8 cellular contexts compared by ENCODE assay signal in genomic region chr11:129117595-129118350, GRCh38.
DNase-seq lines count a peak whose midpoint lies in the region; ATAC-seq and TF ChIP-seq lines count a peak whose summit lies in the region.

No MANE protein-coding gene starts in this region.

- POLR2A ChIA-PET in activated CD4-positive, alpha-beta T cell treated with anti-CD3 and anti-CD28 coated beads for 36 hours (lab: Charles Lee) = interaction anchor here (0.7 kb wide), 1 partner anchor 1526 kb away, joined by 3 read pairs; no protein-coding TSS in a partner anchor

- H3K4me1 Mint-ChIP-seq in activated CD4-positive, alpha-beta T cell treated with anti-CD3 and anti-CD28 coated beads for 36 hours = peaks cover 11% of the 10 kb centered on the region
- no peaks in the 10 kb centered on the region for H3K4me1 Mint-ChIP-seq in natural killer cell

- no peaks in the 10 kb centered on the region for H3K27me3 Mint-ChIP-seq in activated CD4-positive, alpha-beta T cell treated with anti-CD3 and anti-CD28 coated beads for 36 hours
- no peaks in the 10 kb centered on the region for H3K27me3 Mint-ChIP-seq in natural killer cell (ENCODE audit: low read depth in 2 of 2)

- intact Hi-C loops in activated CD4-positive, alpha-beta T cell treated with anti-CD3 and anti-CD28 coated beads for 36 hours (cut with DNase I, micrococcal nuclease) = loop anchor here (1.0 to 5.0 kb wide), 8 partner anchors 129 to 634 kb away; no protein-coding TSS in a partner anchor
- intact Hi-C loops in natural killer cell (cut with micrococcal nuclease) (loop anchor here (1.0 to 5.0 kb wide), 3 partner anchors 215 to 634 kb away; no protein-coding TSS in a partner anchor), vagina (cut with DNase I) (no loop called here)

- H3K27me3 ChIP-seq in GM06990 (replicated peaks; ENCODE audit: control insufficient read depth, insufficient read depth, low read length) (no peaks in the 10 kb centered on the region), vagina (no peaks in the 10 kb centered on the region)

- H3K27ac Mint-ChIP-seq in activated CD4-positive, alpha-beta T cell treated with anti-CD3 and anti-CD28 coated beads for 36 hours = no peak overlapping the region
- H3K27ac Mint-ChIP-seq in natural killer cell = no peak overlapping the region

- no peaks in the 10 kb centered on the region for H3K9me3 ChIP-seq in vagina

- H3K4me3 ChIP-seq in GM06990 (replicated peaks; ENCODE audit: low read depth, low read length) = no peak overlapping the region
- no peak overlapping the region for H3K4me3 ChIP-seq in epithelial cell of proximal tubule (ENCODE audit: low read depth, low read length)
- H3K4me3 ChIP-seq in vagina = no peak overlapping the region

- H3K27ac ChIP-seq in 22Rv1 (no peak overlapping the region), vagina (no peak overlapping the region)

- no peaks in the 10 kb centered on the region for H3K36me3 Mint-ChIP-seq in activated CD4-positive, alpha-beta T cell treated with anti-CD3 and anti-CD28 coated beads for 36 hours (ENCODE audit: low read depth)
- H3K36me3 Mint-ChIP-seq in natural killer cell = no peaks in the 10 kb centered on the region

- ATAC-seq in HG02870 (IDR thresholded peaks at IDR 0.05; ENCODE audit: unreplicated experiment) = peak; percentile 61
- ATAC-seq in activated CD4-positive, alpha-beta T cell treated with anti-CD3 and anti-CD28 coated beads for 36 hours = no peak
- ATAC-seq in natural killer cell = peak; percentile 58 to 75 (median 67)

- no peak overlapping the region for H3K4me3 Mint-ChIP-seq in activated CD4-positive, alpha-beta T cell treated with anti-CD3 and anti-CD28 coated beads for 36 hours
- H3K4me3 Mint-ChIP-seq in natural killer cell = no peak overlapping the region

- CTCF ChIA-PET in activated CD4-positive, alpha-beta T cell treated with anti-CD3 and anti-CD28 coated beads for 36 hours (lab: Charles Lee) = interaction anchor here (0.6 to 2.6 kb wide), 25 partner anchors 9 to 634 kb away, joined by 3 to 50 read pairs (median 3); partner anchors contain the start of gene BARX2

- no peaks in the 10 kb centered on the region for H3K9me3 Mint-ChIP-seq in activated CD4-positive, alpha-beta T cell treated with anti-CD3 and anti-CD28 coated beads for 36 hours (ENCODE audit: low read depth)
- H3K9me3 Mint-ChIP-seq in natural killer cell = no peaks in the 10 kb centered on the region

- DNase-seq in GM06990 (ENCODE audit: extremely low read depth, insufficient read length) (no peak), NCI-H2196 treated with DMSO at 0.1 percent for 48 hours (lab: John Stamatoyannopoulos, UW; ENCODE audit: unreplicated experiment) (peak; percentile 43), epithelial cell of proximal tubule (ENCODE audit: low read depth) (peak; percentile 7), natural killer cell (no peak), vagina (ENCODE audit: extremely low spot score in 2 of 2) (no peak)
- peak; percentile 62 for DNase-seq in activated CD4-positive, alpha-beta T cell treated with anti-CD3 and anti-CD28 coated beads for 36 hours

- H3K36me3 ChIP-seq in GM06990 (ENCODE audit: control insufficient read depth, insufficient read depth, low read length) (no peaks in the 10 kb centered on the region), vagina (no peaks in the 10 kb centered on the region)

- no peaks in the 10 kb centered on the region for H3K4me1 ChIP-seq in vagina

- peak; percentile 93 for TF ChIP-seq CTCF in 22Rv1 (IDR thresholded peaks at IDR 0.05)
- peak; percentile 84 for TF ChIP-seq CTCF in GM06990 (IDR thresholded peaks at IDR 0.05; ENCODE audit: insufficient read depth, low read length, poor library complexity, severe bottlenecking)
- peak; percentile 96 for TF ChIP-seq CTCF in epithelial cell of proximal tubule (conservative IDR thresholded peaks at IDR 0.05; ENCODE audit: low read depth, low read length)
- peak; percentile 84 for TF ChIP-seq CTCF in natural killer cell (IDR thresholded peaks at IDR 0.05)
- peak; percentile 71 to 80 (median 78) for TF ChIP-seq CTCF in vagina (IDR thresholded peaks at IDR 0.05)

- no peak for TF ChIP-seq POLR2A in vagina (IDR thresholded peaks at IDR 0.05)

Comparison
In these comparisons a context has a peak if more than half of its experiments do, and no peak if none do; other contexts are left out.
1. DNase-seq: peak in NCI-H2196 treated with DMSO at 0.1 percent for 48 hours (single experiment), activated CD4-positive, alpha-beta T cell treated with anti-CD3 and anti-CD28 coated beads for 36 hours (single experiment) and epithelial cell of proximal tubule (single experiment); none in GM06990 (single experiment), natural killer cell (single experiment) and vagina (0 of 2).
2. Peak in every context shown above with its lines, with median percentiles within 50 percentile points of each other: CTCF ChIP-seq.